ENCODE assay signal across 14 cellular contexts in genomic region chr22:38235240-38235850, GRCh38.
"Had no signal": no experiment of that assay in that cellular context is flagged by ENCODE, and none has a peak within 500 bp of the region (broad histone marks: within the 10 kb centered on the region; RNA-seq: fewer than 3 reads in every experiment).

No MANE protein-coding gene starts in this region.

- H3K27ac Mint-ChIP-seq: activated naive CD4-positive, alpha-beta T cell treated with anti-CD3 and anti-CD28 coated beads for 36 hours; stimulated activated memory B cell treated with anti-CD40 and anti-IgM and Interleukin-4, amounts not matched to agents 10 μg/mL and 1 μg/mL and 100 μg/mL, for 72 hours had no signal

- H2AFZ ChIP-seq: parathyroid adenoma had no signal

- H3K9me3 ChIP-seq: esophagus squamous epithelium, lower lobe of right lung, tibial nerve had no signal

- DNase-seq: activated CD4-positive, alpha-beta T cell treated with anti-CD3 and anti-CD28 coated beads for 48 hours; activated naive CD4-positive, alpha-beta T cell treated with anti-CD3 and anti-CD28 coated beads for 36 hours; esophagus squamous epithelium; foreskin keratinocyte; left colon; lower lobe of right lung; midbrain; SHP77 treated with DMSO at 0.1 percent for 48 hours; stimulated activated CD4-positive, alpha-beta T cell treated with anti-CD3 and anti-CD28 coated beads, Interleukin-12 subunit alpha, Interleukin-12 subunit beta, amount 100 ng/mL, for 4 hours; T-helper 1 cell had no signal

- H3K27me3 Mint-ChIP-seq: stimulated activated memory B cell treated with anti-CD40 and anti-IgM and Interleukin-4, amounts not matched to agents 10 μg/mL and 1 μg/mL and 100 μg/mL, for 72 hours had no signal

- H3K4me1 ChIP-seq: parathyroid adenoma had no signal

- H3K27me3 ChIP-seq: esophagus squamous epithelium, foreskin keratinocyte, tibial nerve had no signal

- H3K9me3 Mint-ChIP-seq: activated naive CD4-positive, alpha-beta T cell treated with anti-CD3 and anti-CD28 coated beads for 36 hours; stimulated activated memory B cell treated with anti-CD40 and anti-IgM and Interleukin-4, amounts not matched to agents 10 μg/mL and 1 μg/mL and 100 μg/mL, for 72 hours had no signal

- ATAC-seq: foreskin keratinocyte; left colon; lower lobe of right lung; SK-N-SH treated with all-trans-retinoic acid at 6 μM for 48 hours; stimulated activated memory B cell treated with anti-CD40 and anti-IgM and Interleukin-4, amounts not matched to agents 10 μg/mL and 1 μg/mL and 100 μg/mL, for 72 hours had no signal

- H3K27ac ChIP-seq: foreskin keratinocyte, lower lobe of right lung, parathyroid adenoma had no signal

- H3K9ac ChIP-seq: parathyroid adenoma had no signal

- H3K4me3 ChIP-seq: esophagus squamous epithelium, lower lobe of right lung, tibial nerve had no signal

- H3K4me3 Mint-ChIP-seq: activated naive CD4-positive, alpha-beta T cell treated with anti-CD3 and anti-CD28 coated beads for 36 hours; stimulated activated memory B cell treated with anti-CD40 and anti-IgM and Interleukin-4, amounts not matched to agents 10 μg/mL and 1 μg/mL and 100 μg/mL, for 72 hours had no signal
